In the genomic region with DNA sequence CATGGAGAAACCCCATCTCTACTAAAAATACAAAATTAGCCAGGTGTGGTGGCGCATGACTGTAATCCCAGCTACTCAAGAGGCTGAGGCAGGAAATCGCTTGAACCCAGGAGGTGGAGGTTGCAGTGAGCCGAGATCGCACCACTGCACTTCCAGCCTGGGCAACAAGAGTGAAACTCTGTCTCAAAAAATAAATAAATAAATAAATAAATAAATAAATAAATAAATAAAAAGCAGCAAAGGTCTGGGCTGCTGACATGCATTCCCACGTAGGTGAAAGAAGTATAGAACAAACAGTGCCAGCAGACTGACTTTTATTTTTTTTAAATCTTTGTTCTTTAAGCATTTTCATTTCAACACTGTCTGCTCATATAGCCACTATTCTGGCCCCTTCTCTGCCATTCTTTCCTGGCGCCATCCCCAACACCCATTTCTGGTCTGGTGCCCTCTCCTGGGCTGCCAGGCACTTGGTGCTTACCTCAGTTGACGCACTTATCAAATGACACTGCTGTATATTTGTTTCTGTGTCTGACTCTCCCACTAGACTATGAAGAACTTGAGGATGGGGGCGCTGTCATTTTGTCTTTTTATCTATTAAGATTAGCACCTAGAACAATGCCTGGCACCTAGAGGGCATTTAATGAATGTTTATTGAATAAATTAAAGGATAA, we compare ENCODE assay signal across 1 cellular context.
TF ChIP-seq lines count a peak whose summit lies in the region.

No MANE protein-coding gene starts in this region.

TF ChIP-seq in HEK293, 187 proteins besides CTCF, POLR2A, EP300 and RAD21 (continued from another document and continues in another):
- TF ChIP-seq ZFP3 (tag by site-specific recombination; IDR thresholded peaks at IDR 0.05; ENCODE audit: low read depth) (no peak), ZNF777 (tag by site-specific recombination; IDR thresholded peaks at IDR 0.05; ENCODE audit: borderline replicate concordance) (no peak), SALL2 (tag by site-specific recombination; IDR thresholded peaks at IDR 0.05; ENCODE audit: borderline replicate concordance) (no peak), ZNF175 (tag by site-specific recombination; IDR thresholded peaks at IDR 0.05) (no peak), ZNF121 (tag by site-specific recombination; IDR thresholded peaks at IDR 0.05) (no peak), ZFP37 (tag by site-specific recombination; IDR thresholded peaks at IDR 0.05) (no peak), SCRT1 (tag by site-specific recombination; IDR thresholded peaks at IDR 0.05; ENCODE audit: borderline replicate concordance) (no peak), OVOL3 (tag by site-specific recombination; IDR thresholded peaks at IDR 0.05) (no peak), ZNF629 (tag by site-specific recombination; IDR thresholded peaks at IDR 0.05) (no peak), ZNF341 (tag by site-specific recombination; IDR thresholded peaks at IDR 0.05; ENCODE audit: low read depth) (no peak), YY2 (tag by site-specific recombination; IDR thresholded peaks at IDR 0.05) (no peak), ZSCAN23 (tag by site-specific recombination; IDR thresholded peaks at IDR 0.05) (no peak), ZNF274 (IDR thresholded peaks at IDR 0.05; ENCODE audit: low read length) (no peak), ZNF274 (tag by site-specific recombination; IDR thresholded peaks at IDR 0.05; ENCODE audit: borderline replicate concordance) (no peak), ZNF501 (tag by site-specific recombination; IDR thresholded peaks at IDR 0.05) (no peak), GLIS1 (tag by site-specific recombination; IDR thresholded peaks at IDR 0.05) (no peak), ZNF549 (tag by site-specific recombination; IDR thresholded peaks at IDR 0.05) (no peak), ZNF785 (tag by site-specific recombination; IDR thresholded peaks at IDR 0.05) (no peak), ZNF433 (tag by site-specific recombination; IDR thresholded peaks at IDR 0.05; ENCODE audit: low read depth) (peak; percentile 71; the same call in 1 of the 2 replicates), ZNF514 (tag by site-specific recombination; IDR thresholded peaks at IDR 0.05) (peak; percentile 49; the same call in 1 of the 2 replicates), ZNF76 (tag by site-specific recombination; IDR thresholded peaks at IDR 0.05; ENCODE audit: borderline replicate concordance, low read depth) (no peak), SP3 (tag by site-specific recombination; IDR thresholded peaks at IDR 0.05) (no peak), ZBTB8A (tag by site-specific recombination; IDR thresholded peaks at IDR 0.05) (peak; percentile 69), ZNF202 (tag by site-specific recombination; IDR thresholded peaks at IDR 0.05; ENCODE audit: borderline replicate concordance) (peak; percentile 73; the same call in 1 of the 2 replicates), WT1 (tag by site-specific recombination; IDR thresholded peaks at IDR 0.05) (no peak), ZNF404 (tag by site-specific recombination; IDR thresholded peaks at IDR 0.05) (peak; percentile 78; the same call in 1 of the 2 replicates), KLF9 (tag by site-specific recombination; IDR thresholded peaks at IDR 0.05; ENCODE audit: low read depth) (no peak), ZNF658 (tag by site-specific recombination; IDR thresholded peaks at IDR 0.05) (no peak), ZNF19 (tag by site-specific recombination; IDR thresholded peaks at IDR 0.05; ENCODE audit: low read depth) (no peak), ZBTB1 (tag by site-specific recombination; IDR thresholded peaks at IDR 0.05) (no peak), ZNF555 (tag by site-specific recombination; conservative IDR thresholded peaks at IDR 0.05) (peak; percentile 84), ZNF311 (tag by site-specific recombination; IDR thresholded peaks at IDR 0.05; ENCODE audit: borderline replicate concordance) (no peak), ZNF624 (tag by site-specific recombination; IDR thresholded peaks at IDR 0.05) (no peak), ZNF623 (tag by site-specific recombination; IDR thresholded peaks at IDR 0.05) (peak; percentile 68), FEZF1 (tag by site-specific recombination; IDR thresholded peaks at IDR 0.05) (no peak), ZNF112 (tag by site-specific recombination; IDR thresholded peaks at IDR 0.05) (no peak), REPIN1 (tag by site-specific recombination; IDR thresholded peaks at IDR 0.05; ENCODE audit: low read depth) (no peak), ZNF654 (tag by site-specific recombination; IDR thresholded peaks at IDR 0.05; ENCODE audit: low read depth) (peak; percentile 28; the same call in 1 of the 2 replicates), TRIM28 (IDR thresholded peaks at IDR 0.05; ENCODE audit: borderline replicate concordance, low read length) (no peak), ZNF701 (tag by site-specific recombination; IDR thresholded peaks at IDR 0.05) (no peak), ZNF626 (tag by site-specific recombination; IDR thresholded peaks at IDR 0.05) (no peak), KLF10 (tag by site-specific recombination; IDR thresholded peaks at IDR 0.05) (no peak), ZNF146 (tag by site-specific recombination; IDR thresholded peaks at IDR 0.05) (no peak), ZBTB21 (tag by site-specific recombination; IDR thresholded peaks at IDR 0.05) (0 out of 2 replicates have a peak, but pooled peaks have one; percentile 16), IKZF3 (tag by site-specific recombination; IDR thresholded peaks at IDR 0.05) (no peak), ZNF473 (tag by site-specific recombination; IDR thresholded peaks at IDR 0.05) (no peak), ZSCAN16 (tag by site-specific recombination; IDR thresholded peaks at IDR 0.05) (no peak), ZNF423 (tag by site-specific recombination; IDR thresholded peaks at IDR 0.05) (no peak), ZNF560 (tag by site-specific recombination; IDR thresholded peaks at IDR 0.05; ENCODE audit: borderline replicate concordance) (peak; percentile 81), ZSCAN30 (tag by site-specific recombination; IDR thresholded peaks at IDR 0.05) (no peak), ZNF792 (tag by site-specific recombination; IDR thresholded peaks at IDR 0.05) (no peak), ZNF768 (tag by site-specific recombination; IDR thresholded peaks at IDR 0.05) (no peak), ZNF394 (tag by site-specific recombination; IDR thresholded peaks at IDR 0.05; ENCODE audit: borderline replicate concordance) (peak; percentile 91), ZNF791 (tag by site-specific recombination; IDR thresholded peaks at IDR 0.05) (peak; percentile 50; the same call in 1 of the 2 replicates), OSR2 (tag by site-specific recombination; IDR thresholded peaks at IDR 0.05) (no peak), ZBTB7A (tag by site-specific recombination; IDR thresholded peaks at IDR 0.05; ENCODE audit: low read depth) (no peak), ZNF585B (tag by site-specific recombination; IDR thresholded peaks at IDR 0.05) (no peak), ZNF266 (tag by site-specific recombination; IDR thresholded peaks at IDR 0.05; ENCODE audit: low read depth) (peak; percentile 85), ZNF248 (tag by site-specific recombination; IDR thresholded peaks at IDR 0.05) (no peak), ZBTB17 (tag by site-specific recombination; IDR thresholded peaks at IDR 0.05) (no peak), TCF7L2 (IDR thresholded peaks at IDR 0.05; ENCODE audit: borderline replicate concordance, low read depth, low read length) (no peak), ZNF830 (tag by site-specific recombination; IDR thresholded peaks at IDR 0.05; ENCODE audit: low read depth) (no peak), SP2 (tag by site-specific recombination; IDR thresholded peaks at IDR 0.05) (no peak), ZNF138 (tag by site-specific recombination; IDR thresholded peaks at IDR 0.05; ENCODE audit: borderline replicate concordance) (peak; percentile 39; the same call in 1 of the 2 replicates), ZNF664 (tag by site-specific recombination; IDR thresholded peaks at IDR 0.05) (no peak)
- TF ChIP-seq, protein P1, sequence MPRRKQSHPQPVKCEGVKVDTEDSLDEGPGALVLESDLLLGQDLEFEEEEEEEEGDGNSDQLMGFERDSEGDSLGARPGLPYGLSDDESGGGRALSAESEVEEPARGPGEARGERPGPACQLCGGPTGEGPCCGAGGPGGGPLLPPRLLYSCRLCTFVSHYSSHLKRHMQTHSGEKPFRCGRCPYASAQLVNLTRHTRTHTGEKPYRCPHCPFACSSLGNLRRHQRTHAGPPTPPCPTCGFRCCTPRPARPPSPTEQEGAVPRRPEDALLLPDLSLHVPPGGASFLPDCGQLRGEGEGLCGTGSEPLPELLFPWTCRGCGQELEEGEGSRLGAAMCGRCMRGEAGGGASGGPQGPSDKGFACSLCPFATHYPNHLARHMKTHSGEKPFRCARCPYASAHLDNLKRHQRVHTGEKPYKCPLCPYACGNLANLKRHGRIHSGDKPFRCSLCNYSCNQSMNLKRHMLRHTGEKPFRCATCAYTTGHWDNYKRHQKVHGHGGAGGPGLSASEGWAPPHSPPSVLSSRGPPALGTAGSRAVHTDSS (tag by site-specific recombination; IDR thresholded peaks at IDR 0.05) = no peak
- TF ChIP-seq, protein P2, sequence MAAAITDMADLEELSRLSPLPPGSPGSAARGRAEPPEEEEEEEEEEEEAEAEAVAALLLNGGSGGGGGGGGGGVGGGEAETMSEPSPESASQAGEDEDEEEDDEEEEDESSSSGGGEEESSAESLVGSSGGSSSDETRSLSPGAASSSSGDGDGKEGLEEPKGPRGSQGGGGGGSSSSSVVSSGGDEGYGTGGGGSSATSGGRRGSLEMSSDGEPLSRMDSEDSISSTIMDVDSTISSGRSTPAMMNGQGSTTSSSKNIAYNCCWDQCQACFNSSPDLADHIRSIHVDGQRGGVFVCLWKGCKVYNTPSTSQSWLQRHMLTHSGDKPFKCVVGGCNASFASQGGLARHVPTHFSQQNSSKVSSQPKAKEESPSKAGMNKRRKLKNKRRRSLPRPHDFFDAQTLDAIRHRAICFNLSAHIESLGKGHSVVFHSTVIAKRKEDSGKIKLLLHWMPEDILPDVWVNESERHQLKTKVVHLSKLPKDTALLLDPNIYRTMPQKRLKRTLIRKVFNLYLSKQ (tag by site-specific recombination; IDR thresholded peaks at IDR 0.05; ENCODE audit: borderline replicate concordance) = no peak
- TF ChIP-seq, protein P3, sequence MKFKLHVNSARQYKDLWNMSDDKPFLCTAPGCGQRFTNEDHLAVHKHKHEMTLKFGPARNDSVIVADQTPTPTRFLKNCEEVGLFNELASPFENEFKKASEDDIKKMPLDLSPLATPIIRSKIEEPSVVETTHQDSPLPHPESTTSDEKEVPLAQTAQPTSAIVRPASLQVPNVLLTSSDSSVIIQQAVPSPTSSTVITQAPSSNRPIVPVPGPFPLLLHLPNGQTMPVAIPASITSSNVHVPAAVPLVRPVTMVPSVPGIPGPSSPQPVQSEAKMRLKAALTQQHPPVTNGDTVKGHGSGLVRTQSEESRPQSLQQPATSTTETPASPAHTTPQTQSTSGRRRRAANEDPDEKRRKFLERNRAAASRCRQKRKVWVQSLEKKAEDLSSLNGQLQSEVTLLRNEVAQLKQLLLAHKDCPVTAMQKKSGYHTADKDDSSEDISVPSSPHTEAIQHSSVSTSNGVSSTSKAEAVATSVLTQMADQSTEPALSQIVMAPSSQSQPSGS (tag by site-specific recombination; IDR thresholded peaks at IDR 0.05; ENCODE audit: low read depth) = no peak
- TF ChIP-seq, protein P4, sequence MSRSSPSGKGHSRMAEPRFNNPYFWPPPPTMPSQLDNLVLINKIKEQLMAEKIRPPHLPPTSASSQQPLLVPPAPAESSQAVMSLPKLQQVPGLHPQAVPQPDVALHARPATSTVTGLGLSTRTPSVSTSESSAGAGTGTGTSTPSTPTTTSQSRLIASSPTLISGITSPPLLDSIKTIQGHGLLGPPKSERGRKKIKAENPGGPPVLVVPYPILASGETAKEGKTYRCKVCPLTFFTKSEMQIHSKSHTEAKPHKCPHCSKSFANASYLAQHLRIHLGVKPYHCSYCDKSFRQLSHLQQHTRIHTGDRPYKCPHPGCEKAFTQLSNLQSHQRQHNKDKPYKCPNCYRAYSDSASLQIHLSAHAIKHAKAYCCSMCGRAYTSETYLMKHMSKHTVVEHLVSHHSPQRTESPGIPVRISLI (tag by site-specific recombination; IDR thresholded peaks at IDR 0.05) = no peak
- TF ChIP-seq, protein P5, sequence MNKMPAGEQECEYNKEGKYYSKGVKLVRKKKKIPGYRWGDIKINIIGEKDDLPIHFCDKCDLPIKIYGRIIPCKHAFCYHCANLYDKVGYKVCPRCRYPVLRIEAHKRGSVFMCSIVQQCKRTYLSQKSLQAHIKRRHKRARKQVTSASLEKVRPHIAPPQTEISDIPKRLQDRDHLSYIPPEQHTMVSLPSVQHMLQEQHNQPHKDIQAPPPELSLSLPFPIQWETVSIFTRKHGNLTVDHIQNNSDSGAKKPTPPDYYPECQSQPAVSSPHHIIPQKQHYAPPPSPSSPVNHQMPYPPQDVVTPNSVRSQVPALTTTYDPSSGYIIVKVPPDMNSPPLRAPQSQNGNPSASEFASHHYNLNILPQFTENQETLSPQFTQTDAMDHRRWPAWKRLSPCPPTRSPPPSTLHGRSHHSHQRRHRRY (tag by site-specific recombination; IDR thresholded peaks at IDR 0.05) = no peak
- TF ChIP-seq, protein P6, sequence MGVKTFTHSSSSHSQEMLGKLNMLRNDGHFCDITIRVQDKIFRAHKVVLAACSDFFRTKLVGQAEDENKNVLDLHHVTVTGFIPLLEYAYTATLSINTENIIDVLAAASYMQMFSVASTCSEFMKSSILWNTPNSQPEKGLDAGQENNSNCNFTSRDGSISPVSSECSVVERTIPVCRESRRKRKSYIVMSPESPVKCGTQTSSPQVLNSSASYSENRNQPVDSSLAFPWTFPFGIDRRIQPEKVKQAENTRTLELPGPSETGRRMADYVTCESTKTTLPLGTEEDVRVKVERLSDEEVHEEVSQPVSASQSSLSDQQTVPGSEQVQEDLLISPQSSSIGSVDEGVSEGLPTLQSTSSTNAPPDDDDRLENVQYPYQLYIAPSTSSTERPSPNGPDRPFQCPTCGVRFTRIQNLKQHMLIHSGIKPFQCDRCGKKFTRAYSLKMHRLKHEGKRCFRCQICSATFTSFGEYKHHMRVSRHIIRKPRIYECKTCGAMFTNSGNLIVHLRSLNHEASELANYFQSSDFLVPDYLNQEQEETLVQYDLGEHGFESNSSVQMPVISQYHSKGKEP (tag by site-specific recombination; IDR thresholded peaks at IDR 0.05) = no peak
- TF ChIP-seq, protein P7, sequence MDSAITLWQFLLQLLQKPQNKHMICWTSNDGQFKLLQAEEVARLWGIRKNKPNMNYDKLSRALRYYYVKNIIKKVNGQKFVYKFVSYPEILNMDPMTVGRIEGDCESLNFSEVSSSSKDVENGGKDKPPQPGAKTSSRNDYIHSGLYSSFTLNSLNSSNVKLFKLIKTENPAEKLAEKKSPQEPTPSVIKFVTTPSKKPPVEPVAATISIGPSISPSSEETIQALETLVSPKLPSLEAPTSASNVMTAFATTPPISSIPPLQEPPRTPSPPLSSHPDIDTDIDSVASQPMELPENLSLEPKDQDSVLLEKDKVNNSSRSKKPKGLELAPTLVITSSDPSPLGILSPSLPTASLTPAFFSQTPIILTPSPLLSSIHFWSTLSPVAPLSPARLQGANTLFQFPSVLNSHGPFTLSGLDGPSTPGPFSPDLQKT (IDR thresholded peaks at IDR 0.05; ENCODE audit: borderline replicate concordance, low read depth, low read length) = no peak
